ENCODE assay signal across 1 cellular context in genomic region chr6:117481278-117481925, GRCh38.
TF ChIP-seq lines count a peak whose summit lies in the region.

No MANE protein-coding gene starts in this region.

TF ChIP-seq in HepG2, 621 proteins besides CTCF, POLR2A, EP300 and RAD21 (continued from another document and continues in another):
- TF ChIP-seq, protein P1, sequence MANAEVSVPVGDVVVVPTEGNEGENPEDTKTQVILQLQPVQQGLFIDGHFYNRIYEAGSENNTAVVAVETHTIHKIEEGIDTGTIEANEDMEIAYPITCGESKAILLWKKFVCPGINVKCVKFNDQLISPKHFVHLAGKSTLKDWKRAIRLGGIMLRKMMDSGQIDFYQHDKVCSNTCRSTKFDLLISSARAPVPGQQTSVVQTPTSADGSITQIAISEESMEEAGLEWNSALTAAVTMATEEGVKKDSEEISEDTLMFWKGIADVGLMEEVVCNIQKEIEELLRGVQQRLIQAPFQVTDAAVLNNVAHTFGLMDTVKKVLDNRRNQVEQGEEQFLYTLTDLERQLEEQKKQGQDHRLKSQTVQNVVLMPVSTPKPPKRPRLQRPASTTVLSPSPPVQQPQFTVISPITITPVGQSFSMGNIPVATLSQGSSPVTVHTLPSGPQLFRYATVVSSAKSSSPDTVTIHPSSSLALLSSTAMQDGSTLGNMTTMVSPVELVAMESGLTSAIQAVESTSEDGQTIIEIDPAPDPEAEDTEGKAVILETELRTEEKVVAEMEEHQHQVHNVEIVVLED (CRISPR knock-in tag; IDR thresholded peaks at IDR 0.05; ENCODE audit: borderline replicate concordance) = peak; percentile 64
- TF ChIP-seq ZBTB8A (CRISPR knock-in tag; IDR thresholded peaks at IDR 0.05; ENCODE audit: borderline replicate concordance, low read depth) = no peak
- TF ChIP-seq BCL6 (CRISPR knock-in tag; IDR thresholded peaks at IDR 0.05) = peak; percentile 93
- peak; percentile 93 for TF ChIP-seq ZBTB7B (CRISPR knock-in tag; IDR thresholded peaks at IDR 0.05)
- no peak for TF ChIP-seq ZFY (CRISPR knock-in tag; IDR thresholded peaks at IDR 0.05)
- TF ChIP-seq ZNF124 (CRISPR knock-in tag; IDR thresholded peaks at IDR 0.05) = no peak
- TF ChIP-seq ZNF468 (CRISPR knock-in tag; IDR thresholded peaks at IDR 0.05) = no peak
- no peak for TF ChIP-seq TBL1XR1 (IDR thresholded peaks at IDR 0.05; ENCODE audit: borderline replicate concordance, low read length, partially characterized antibody)
- TF ChIP-seq MBD4 (IDR thresholded peaks at IDR 0.05; ENCODE audit: borderline replicate concordance, low read length) = no peak
- TF ChIP-seq REL (CRISPR knock-in tag; conservative IDR thresholded peaks at IDR 0.05) = peak; percentile 18; the same call in 1 of the 2 replicates
- TF ChIP-seq CCDC6 (CRISPR knock-in tag; IDR thresholded peaks at IDR 0.05) = no peak; the same call in 1 of the 2 replicates
- no peak for TF ChIP-seq ZNF460 (CRISPR knock-in tag; IDR thresholded peaks at IDR 0.05; ENCODE audit: borderline replicate concordance)
- peak; percentile 64; the same call in 1 of the 2 replicates for TF ChIP-seq ZNF580 (CRISPR knock-in tag; IDR thresholded peaks at IDR 0.05; ENCODE audit: borderline replicate concordance, low read depth)
- peak; percentile 90 for TF ChIP-seq AHR (CRISPR knock-in tag; IDR thresholded peaks at IDR 0.05)
- no peak for TF ChIP-seq FOXA1 (IDR thresholded peaks at IDR 0.05)
- peak; percentile 85 for TF ChIP-seq FOXA1 (CRISPR knock-in tag; IDR thresholded peaks at IDR 0.05)
- no peak for TF ChIP-seq ZNF510 (CRISPR knock-in tag; IDR thresholded peaks at IDR 0.05; ENCODE audit: low read depth)
- peak; percentile 45; the same call in 1 of the 2 replicates for TF ChIP-seq ZNF879 (CRISPR knock-in tag; IDR thresholded peaks at IDR 0.05)
- no peak for TF ChIP-seq ZUFSP (CRISPR knock-in tag; IDR thresholded peaks at IDR 0.05; ENCODE audit: borderline replicate concordance)
- no peak for TF ChIP-seq ZNF207 (IDR thresholded peaks at IDR 0.05; ENCODE audit: borderline replicate concordance)
- peak; percentile 89 for TF ChIP-seq HDAC2 (CRISPR knock-in tag; IDR thresholded peaks at IDR 0.05)
- TF ChIP-seq MAFF (IDR thresholded peaks at IDR 0.05; ENCODE audit: low read depth, low read length) = no peak
- no peak for TF ChIP-seq ZNF337 (CRISPR knock-in tag; IDR thresholded peaks at IDR 0.05; ENCODE audit: borderline replicate concordance, low read depth)
- TF ChIP-seq, protein P2, sequence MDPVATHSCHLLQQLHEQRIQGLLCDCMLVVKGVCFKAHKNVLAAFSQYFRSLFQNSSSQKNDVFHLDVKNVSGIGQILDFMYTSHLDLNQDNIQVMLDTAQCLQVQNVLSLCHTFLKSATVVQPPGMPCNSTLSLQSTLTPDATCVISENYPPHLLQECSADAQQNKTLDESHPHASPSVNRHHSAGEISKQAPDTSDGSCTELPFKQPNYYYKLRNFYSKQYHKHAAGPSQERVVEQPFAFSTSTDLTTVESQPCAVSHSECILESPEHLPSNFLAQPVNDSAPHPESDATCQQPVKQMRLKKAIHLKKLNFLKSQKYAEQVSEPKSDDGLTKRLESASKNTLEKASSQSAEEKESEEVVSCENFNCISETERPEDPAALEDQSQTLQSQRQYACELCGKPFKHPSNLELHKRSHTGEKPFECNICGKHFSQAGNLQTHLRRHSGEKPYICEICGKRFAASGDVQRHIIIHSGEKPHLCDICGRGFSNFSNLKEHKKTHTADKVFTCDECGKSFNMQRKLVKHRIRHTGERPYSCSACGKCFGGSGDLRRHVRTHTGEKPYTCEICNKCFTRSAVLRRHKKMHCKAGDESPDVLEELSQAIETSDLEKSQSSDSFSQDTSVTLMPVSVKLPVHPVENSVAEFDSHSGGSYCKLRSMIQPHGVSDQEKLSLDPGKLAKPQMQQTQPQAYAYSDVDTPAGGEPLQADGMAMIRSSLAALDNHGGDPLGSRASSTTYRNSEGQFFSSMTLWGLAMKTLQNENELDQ (CRISPR knock-in tag; IDR thresholded peaks at IDR 0.05; ENCODE audit: borderline replicate concordance) = peak; percentile 75; the same call in 1 of the 2 replicates
- no peak for TF ChIP-seq SUZ12 (IDR thresholded peaks at IDR 0.05; ENCODE audit: low read depth, low read length)
- TF ChIP-seq MTF2 (CRISPR knock-in tag; IDR thresholded peaks at IDR 0.05; ENCODE audit: borderline replicate concordance) = no peak
- TF ChIP-seq KLF15 (CRISPR knock-in tag; IDR thresholded peaks at IDR 0.05; ENCODE audit: borderline replicate concordance) = no peak
- TF ChIP-seq RCOR2 (CRISPR knock-in tag; IDR thresholded peaks at IDR 0.05) = peak; percentile 77; the same call in 1 of the 2 replicates
- TF ChIP-seq MXD1 (CRISPR knock-in tag; IDR thresholded peaks at IDR 0.05) = peak; percentile 41; the same call in 1 of the 2 replicates
- no peak for TF ChIP-seq ZFYVE20 (CRISPR knock-in tag; IDR thresholded peaks at IDR 0.05; ENCODE audit: borderline replicate concordance, low read depth)
- TF ChIP-seq, protein P3, sequence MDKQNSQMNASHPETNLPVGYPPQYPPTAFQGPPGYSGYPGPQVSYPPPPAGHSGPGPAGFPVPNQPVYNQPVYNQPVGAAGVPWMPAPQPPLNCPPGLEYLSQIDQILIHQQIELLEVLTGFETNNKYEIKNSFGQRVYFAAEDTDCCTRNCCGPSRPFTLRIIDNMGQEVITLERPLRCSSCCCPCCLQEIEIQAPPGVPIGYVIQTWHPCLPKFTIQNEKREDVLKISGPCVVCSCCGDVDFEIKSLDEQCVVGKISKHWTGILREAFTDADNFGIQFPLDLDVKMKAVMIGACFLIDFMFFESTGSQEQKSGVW (CRISPR knock-in tag; IDR thresholded peaks at IDR 0.05; ENCODE audit: borderline replicate concordance) = no peak
- no peak for TF ChIP-seq ZNF567 (CRISPR knock-in tag; IDR thresholded peaks at IDR 0.05; ENCODE audit: borderline replicate concordance)
- TF ChIP-seq ZFP41 (CRISPR knock-in tag; IDR thresholded peaks at IDR 0.05; ENCODE audit: borderline replicate concordance) = no peak
- no peak for TF ChIP-seq ZNF282 (IDR thresholded peaks at IDR 0.05; ENCODE audit: partially characterized antibody)
- TF ChIP-seq ZNF230 (CRISPR knock-in tag; IDR thresholded peaks at IDR 0.05) = 0 out of 2 replicates have a peak, but pooled peaks have one; percentile 62
- TF ChIP-seq CAMTA2 (CRISPR knock-in tag; IDR thresholded peaks at IDR 0.05; ENCODE audit: borderline replicate concordance) = no peak; the same call in 1 of the 2 replicates
- no peak for TF ChIP-seq RBM22 (optimal IDR thresholded peaks at IDR 0.05; ENCODE audit: low read length)
- TF ChIP-seq ZKSCAN1 (IDR thresholded peaks at IDR 0.05; ENCODE audit: low read length) = no peak
- no peak for TF ChIP-seq NR1H2 (CRISPR knock-in tag; IDR thresholded peaks at IDR 0.05; ENCODE audit: borderline replicate concordance, low read depth)
- TF ChIP-seq GRHL1 (CRISPR knock-in tag; conservative IDR thresholded peaks at IDR 0.05) = no peak
- TF ChIP-seq ZNF543 (CRISPR knock-in tag; IDR thresholded peaks at IDR 0.05) = no peak
- TF ChIP-seq DNMT1 (CRISPR knock-in tag; IDR thresholded peaks at IDR 0.05) = no peak
- no peak for TF ChIP-seq ZNF562 (CRISPR knock-in tag; IDR thresholded peaks at IDR 0.05; ENCODE audit: borderline replicate concordance)
- TF ChIP-seq TSC22D2 (CRISPR knock-in tag; IDR thresholded peaks at IDR 0.05; ENCODE audit: borderline replicate concordance) = peak; percentile 89; the same call in 1 of the 2 replicates
- no peak for TF ChIP-seq ZNF354B (CRISPR knock-in tag; IDR thresholded peaks at IDR 0.05)
- no peak for TF ChIP-seq LRRFIP1 (CRISPR knock-in tag; conservative IDR thresholded peaks at IDR 0.05)
- TF ChIP-seq JUND (CRISPR knock-in tag; IDR thresholded peaks at IDR 0.05) = no peak
- TF ChIP-seq ZBTB21 (CRISPR knock-in tag; IDR thresholded peaks at IDR 0.05) = 0 out of 2 replicates have a peak, but pooled peaks have one; percentile 22
- TF ChIP-seq ZNF761 (CRISPR knock-in tag; conservative IDR thresholded peaks at IDR 0.05) = no peak
- TF ChIP-seq LBX2 (CRISPR knock-in tag; IDR thresholded peaks at IDR 0.05; ENCODE audit: borderline replicate concordance) = no peak
- TF ChIP-seq U2AF1 (optimal IDR thresholded peaks at IDR 0.05; ENCODE audit: low read depth, low read length) = no peak
- no peak for TF ChIP-seq ZNF432 (CRISPR knock-in tag; IDR thresholded peaks at IDR 0.05; ENCODE audit: borderline replicate concordance)
- TF ChIP-seq, protein P4, sequence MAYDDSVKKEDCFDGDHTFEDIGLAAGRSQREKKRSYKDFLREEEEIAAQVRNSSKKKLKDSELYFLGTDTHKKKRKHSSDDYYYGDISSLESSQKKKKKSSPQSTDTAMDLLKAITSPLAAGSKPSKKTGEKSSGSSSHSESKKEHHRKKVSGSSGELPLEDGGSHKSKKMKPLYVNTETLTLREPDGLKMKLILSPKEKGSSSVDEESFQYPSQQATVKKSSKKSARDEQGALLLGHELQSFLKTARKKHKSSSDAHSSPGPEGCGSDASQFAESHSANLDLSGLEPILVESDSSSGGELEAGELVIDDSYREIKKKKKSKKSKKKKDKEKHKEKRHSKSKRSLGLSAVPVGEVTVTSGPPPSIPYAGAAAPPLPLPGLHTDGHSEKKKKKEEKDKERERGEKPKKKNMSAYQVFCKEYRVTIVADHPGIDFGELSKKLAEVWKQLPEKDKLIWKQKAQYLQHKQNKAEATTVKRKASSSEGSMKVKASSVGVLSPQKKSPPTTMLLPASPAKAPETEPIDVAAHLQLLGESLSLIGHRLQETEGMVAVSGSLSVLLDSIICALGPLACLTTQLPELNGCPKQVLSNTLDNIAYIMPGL (CRISPR knock-in tag; IDR thresholded peaks at IDR 0.05; ENCODE audit: borderline replicate concordance in 1 of 2, low read depth in 1 of 2) = peak in 1 of 2 experiments; percentile 68; a peak in 1 of 4 replicates
- TF ChIP-seq FOXA3 (CRISPR knock-in tag; IDR thresholded peaks at IDR 0.05) = peak; percentile 83
- no peak for TF ChIP-seq HES4 (CRISPR knock-in tag; IDR thresholded peaks at IDR 0.05; ENCODE audit: borderline replicate concordance)
- TF ChIP-seq ZMAT5 (CRISPR knock-in tag; IDR thresholded peaks at IDR 0.05; ENCODE audit: borderline replicate concordance, low read depth) = no peak
- TF ChIP-seq ZNF724P (CRISPR knock-in tag; IDR thresholded peaks at IDR 0.05; ENCODE audit: borderline replicate concordance) = peak; percentile 70; the same call in 1 of the 2 replicates
- no peak for TF ChIP-seq TP53 (CRISPR knock-in tag; conservative IDR thresholded peaks at IDR 0.05)
- peak; percentile 52; the same call in 1 of the 2 replicates for TF ChIP-seq SIN3A (IDR thresholded peaks at IDR 0.05; ENCODE audit: borderline replicate concordance, low read depth, low read length)
- peak; percentile 62; the same call in 1 of the 2 replicates for TF ChIP-seq HDAC1 (CRISPR knock-in tag; IDR thresholded peaks at IDR 0.05)
